Comparison of ENCODE assay signal across 13 cellular contexts in genomic region chr11:110921742-110922200, GRCh38.
A peak's percentile ranks its signal among the peaks of the same experiment; 100 is the strongest.
DNase-seq lines count a peak whose midpoint lies in the region; ATAC-seq, FAIRE-seq and TF ChIP-seq lines count a peak whose summit lies in the region.
"Had no signal": no experiment of that assay in that cellular context is flagged by ENCODE, and none has a peak within 500 bp of the region (broad histone marks: within the 10 kb centered on the region; RNA-seq: fewer than 3 reads in every experiment).

No MANE protein-coding gene starts in this region.

- no peak overlapping the region for H3K27ac Mint-ChIP-seq in MCF 10A (ENCODE audit: low read depth, unreplicated experiment)

- peak; percentile 41 for FAIRE-seq in endometrium (lab: Jason Lieb, UNC)
- FAIRE-seq: G401.6 had no signal

- no peaks in the 10 kb centered on the region for H3K9me3 ChIP-seq in mammary epithelial cell (replicated peaks; ENCODE audit: insufficient read depth, low read length)
- no peaks in the 10 kb centered on the region for H3K9me3 ChIP-seq in uterus
- H3K9me3 ChIP-seq: ascending aorta had no signal

- TF ChIP-seq POLR2A in uterus (IDR thresholded peaks at IDR 0.05) = no peak

- no peak for TF ChIP-seq CTCF in MCF 10A (IDR thresholded peaks at IDR 0.05; ENCODE audit: unreplicated experiment)
- no peak for TF ChIP-seq CTCF in mammary epithelial cell (conservative IDR thresholded peaks at IDR 0.05 in 1 of 2, IDR thresholded peaks at IDR 0.05 in 1 of 2; ENCODE audit: extremely low read depth in 1 of 2, insufficient read depth in 1 of 2, low read depth in 1 of 2, low read length in 2 of 2)
- no peak for TF ChIP-seq CTCF in uterus (IDR thresholded peaks at IDR 0.05)

- no peaks in the 10 kb centered on the region for H4K20me1 ChIP-seq in mammary epithelial cell (ENCODE audit: insufficient read depth, low read length)

- H2AFZ ChIP-seq in mammary epithelial cell (ENCODE audit: low read depth, low read length) = no peak overlapping the region

- POLR2A ChIA-PET in MCF 10A (lab: Yijun Ruan, JAX) = interaction anchor here (0.9 kb wide), 1 partner anchor 50 kb away, joined by 4 read pairs; no protein-coding TSS in a partner anchor

- no CpG with 5 or more reads among the region's 2 CpGs for WGBS in mammary epithelial cell (ENCODE audit: low coverage, missing lambda C conversion rate)

- DNase-seq in MCF 10A (ENCODE audit: unreplicated experiment) (peak; percentile 72), mammary epithelial cell (no peak), medulla oblongata (ENCODE audit: extremely low spot score) (peak; percentile 9), uterus (peak; percentile 82 to 91), KBM-7 (no peak)
- DNase-seq: activated CD8-positive, alpha-beta memory T cell treated with anti-CD3 and anti-CD28 coated beads, Interleukin-2, amount 50 U/mL, for 48 hours; erythroblast; OCI-M1 had no signal

- peaks cover 5% of the 10 kb centered on the region for H3K4me1 Mint-ChIP-seq in MCF 10A (ENCODE audit: insufficient read depth, unreplicated experiment)

- in situ Hi-C loops in mammary epithelial cell (cut with MboI; ENCODE audit: low sequenced_read_pairs in 2 of 2) = no loop called here
- in situ Hi-C loops in KBM-7 (cut with MboI; ENCODE audit: low pct_unique_long_range_greater_than_20kb, low sequenced_read_pairs) = no loop called here

- peaks cover 14% of the 10 kb centered on the region for H3K27me3 ChIP-seq in mammary epithelial cell (ENCODE audit: insufficient read depth, low read length)
- no peaks in the 10 kb centered on the region for H3K27me3 ChIP-seq in uterus
- H3K27me3 ChIP-seq: ascending aorta had no signal

- peaks cover 72% of the 10 kb centered on the region for H3K27me3 Mint-ChIP-seq in MCF 10A (ENCODE audit: insufficient read depth, unreplicated experiment)

- CTCF ChIA-PET in MCF 10A (lab: Yijun Ruan, JAX) (no interaction called here), mammary epithelial cell (lab: Charles Lee; ENCODE audit: low non-redundant PET) (no interaction called here)

- no peaks in the 10 kb centered on the region for H3K4me1 ChIP-seq in mammary epithelial cell (ENCODE audit: insufficient read depth, low read length)
- H3K4me1 ChIP-seq in uterus = peaks cover 7 to 8% of the 10 kb centered on the region in 2 donors

- BruUV-seq in MCF 10A (replicated peaks; lab: Mats Ljungman, UMichigan) = no TSS peak
- no TSS peak for BruUV-seq in mammary epithelial cell (replicated peaks; lab: Mats Ljungman, UMichigan)

- no peak overlapping the region for H3K4me3 ChIP-seq in mammary epithelial cell (replicated peaks in 1 of 3; ENCODE audit: insufficient read depth in 1 of 3, low read depth in 2 of 3, low read length in 3 of 3)
- no peak overlapping the region for H3K4me3 ChIP-seq in uterus
- H3K4me3 ChIP-seq: ascending aorta had no signal

- ATAC-seq in HG03439 (IDR thresholded peaks at IDR 0.05; ENCODE audit: unreplicated experiment) (no peak), GM18498 (IDR thresholded peaks at IDR 0.05; ENCODE audit: unreplicated experiment) (no peak)

- no peak overlapping the region for H3K4me3 Mint-ChIP-seq in MCF 10A (ENCODE audit: unreplicated experiment)

- no peaks in the 10 kb centered on the region for H3K79me2 ChIP-seq in mammary epithelial cell (ENCODE audit: insufficient read depth, low read length)

- H3K36me3 ChIP-seq in mammary epithelial cell (ENCODE audit: insufficient read depth, low read length) (no peaks in the 10 kb centered on the region), uterus (no peaks in the 10 kb centered on the region)
- H3K36me3 ChIP-seq: ascending aorta had no signal

- peaks cover 11% of the 10 kb centered on the region for H3K36me3 Mint-ChIP-seq in MCF 10A (ENCODE audit: insufficient read depth, unreplicated experiment)

- no peak overlapping the region for H3K9ac ChIP-seq in mammary epithelial cell (ENCODE audit: insufficient read depth, low read length)

- intact Hi-C loops in MCF 10A (cut with micrococcal nuclease) (no loop called here), mammary epithelial cell (cut with micrococcal nuclease) (no loop called here), uterus (cut with DNase I; ENCODE audit: low total_unique reads) (no loop called here)

- no peaks in the 10 kb centered on the region for H3K9me3 Mint-ChIP-seq in MCF 10A (ENCODE audit: unreplicated experiment)

- no peak overlapping the region for H3K4me2 ChIP-seq in mammary epithelial cell (ENCODE audit: insufficient read depth, low read depth, low read length)

- dilution Hi-C loops in mammary epithelial cell (cut with HindIII; ENCODE audit: low sequenced_read_pairs) = no loop called here

- H3K27ac ChIP-seq in mammary epithelial cell (ENCODE audit: insufficient read depth, low read depth, low read length) = no peak overlapping the region
- H3K27ac ChIP-seq in uterus = peak overlapping the region; percentile 49 to 74

Comparison
In these comparisons a context has a peak if more than half of its experiments do, and no peak if none do; other contexts are left out.
1. DNase-seq: peak in MCF 10A (single experiment), medulla oblongata (single experiment) and uterus (2 of 2); none in mammary epithelial cell (single experiment) and KBM-7 (single experiment).